In the genomic region with DNA sequence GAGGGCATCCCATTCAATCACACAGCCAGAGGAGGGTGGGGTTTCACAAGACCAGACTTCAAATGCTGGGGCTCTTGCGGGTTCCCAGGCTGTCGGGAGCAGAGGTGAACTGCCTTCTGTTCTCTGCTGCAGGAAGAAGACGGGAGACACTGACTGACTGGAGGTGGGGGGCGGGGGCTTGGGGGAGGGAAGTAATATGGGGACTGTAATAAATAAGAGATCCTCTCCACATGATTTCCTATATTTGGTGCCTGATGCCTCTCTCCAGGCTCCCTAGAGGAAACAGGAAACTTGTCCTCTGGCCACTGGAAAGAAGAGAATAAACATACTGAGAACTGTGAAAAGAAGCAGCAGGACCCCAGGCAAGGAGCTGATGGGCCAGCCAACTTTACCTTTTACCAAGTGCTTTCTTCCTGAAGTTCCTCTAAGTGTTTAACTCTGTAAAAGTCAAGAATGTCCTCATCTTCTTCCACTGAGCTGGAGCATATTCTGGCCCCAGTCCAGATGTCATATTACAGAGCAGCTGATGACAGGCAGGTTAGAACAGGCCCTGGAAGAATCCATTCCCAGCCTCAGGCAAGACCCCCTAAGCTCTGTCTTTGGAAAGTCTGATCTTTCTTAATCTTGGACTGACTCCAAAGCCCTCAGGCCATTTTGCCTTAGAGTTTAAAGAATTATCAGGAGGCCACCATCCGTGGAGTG, we compare ENCODE assay signal across 16 cellular contexts. TPM values are rescaled to one million over a fixed set of nuclear protein-coding genes. Genes with fewer than 3 reads are reported as not detected.
DNase-seq lines count a peak whose midpoint lies in the region; FAIRE-seq and TF ChIP-seq lines count a peak whose summit lies in the region.
"Had no signal": no experiment of that assay in that cellular context is flagged by ENCODE, and none has a peak within 500 bp of the region (broad histone marks: within the 10 kb centered on the region; RNA-seq: fewer than 3 reads in every experiment).

No MANE protein-coding gene starts in this region.

- TF ChIP-seq POLR2A in GM12892 (IDR thresholded peaks at IDR 0.05; ENCODE audit: low read depth, low read length), result no peak

- peaks cover 3% of the 10 kb centered on the region; the same call in 1 of the 2 replicates for H3K27me3 Mint-ChIP-seq in H9 (ENCODE audit: low read depth)

- H3K18ac ChIP-seq in H9 (ENCODE audit: insufficient read length, low read depth, low read length), result no peak overlapping the region

- no peak overlapping the region for H3T11ph ChIP-seq in H9 (ENCODE audit: low read length)

- H2AK5ac ChIP-seq in H9 (ENCODE audit: insufficient read length, low read length), result no peak overlapping the region

- H3K79me2 ChIP-seq in H9 (ENCODE audit: insufficient read depth, low read length), result no peaks in the 10 kb centered on the region

- no peak overlapping the region for H3K4ac ChIP-seq in H9 (ENCODE audit: low read depth, low read length)

- H2AFZ ChIP-seq in H9 (ENCODE audit: low read length), result no peak overlapping the region

- no peak overlapping the region for H2BK20ac ChIP-seq in H9 (ENCODE audit: low read depth, low read length, poor library complexity, severe bottlenecking)

- no peak overlapping the region for H2BK15ac ChIP-seq in H9 (ENCODE audit: low read depth, low read length)

- H2BK12ac ChIP-seq in H9 (ENCODE audit: insufficient read length, low read depth, low read length), result no peak overlapping the region

- H3K4me1 ChIP-seq in H9 (ENCODE audit: insufficient read depth, low read length), result no peaks in the 10 kb centered on the region; the same call in 1 of the 2 replicates

- no peak overlapping the region for H2BK120ac ChIP-seq in H9 (ENCODE audit: low read depth, low read length, poor library complexity, severe bottlenecking)

- H3K27ac ChIP-seq in H9 (ENCODE audit: insufficient read length, low read depth, low read length) (no peak overlapping the region), epithelial cell of prostate (no peak overlapping the region)
- H3K27ac ChIP-seq: tibial artery had no signal

- no peak overlapping the region for H3K4me2 ChIP-seq in H9 (ENCODE audit: insufficient read depth, insufficient read length, low read length)

- H3K79me1 ChIP-seq in H9 (ENCODE audit: insufficient read depth, low read depth, low read length, poor library complexity, severe bottlenecking), result no peaks in the 10 kb centered on the region

- WGBS in H9 (ENCODE audit: extremely low coverage, insufficient read length, low lambda C conversion rate), result no CpG with 5 or more reads among the region's 5 CpGs

- H2BK5ac ChIP-seq in H9 (ENCODE audit: insufficient read length, low read length), result no peak overlapping the region

- no peak for TF ChIP-seq CTCF in H9 (conservative IDR thresholded peaks at IDR 0.05)

- H4K20me1 ChIP-seq in H9 (ENCODE audit: control insufficient read depth, insufficient read depth, insufficient read length), result no peaks in the 10 kb centered on the region

- H3K23ac ChIP-seq in H9 (ENCODE audit: insufficient read length, low read depth, low read length), result no peak overlapping the region

- no peaks in the 10 kb centered on the region for H3K9me3 ChIP-seq in H9 (ENCODE audit: control insufficient read depth, low read depth, low read length)
- H3K9me3 ChIP-seq: tibial artery had no signal

- H3K4me3 Mint-ChIP-seq in H9, result no peak overlapping the region
- H3K4me3 Mint-ChIP-seq: activated CD4-positive, alpha-beta memory T cell treated with anti-CD3 and anti-CD28 coated beads for 36 hours; CD4-positive, alpha-beta memory T cell; central memory CD8-positive, alpha-beta T cell; naive thymus-derived CD4-positive, alpha-beta T cell had no signal

- FAIRE-seq in GM12892 (lab: Jason Lieb, UNC), result no peak
- FAIRE-seq in urothelium cell line (lab: Jason Lieb, UNC), result no peak
- FAIRE-seq: small intestine had no signal

- no peak overlapping the region for H3K27ac Mint-ChIP-seq in H9
- H3K27ac Mint-ChIP-seq: activated CD4-positive, alpha-beta memory T cell treated with anti-CD3 and anti-CD28 coated beads for 36 hours; CD4-positive, alpha-beta memory T cell; naive thymus-derived CD4-positive, alpha-beta T cell had no signal

- no peaks in the 10 kb centered on the region for H3K27me3 ChIP-seq in H9 (ENCODE audit: insufficient read depth, low read length)
- H3K27me3 ChIP-seq: tibial artery had no signal

- H3K14ac ChIP-seq in H9 (ENCODE audit: insufficient read depth, low read length), result no peak overlapping the region

- H3K4me1 Mint-ChIP-seq in H9, result peaks cover 13 to 22% of the 10 kb centered on the region in 2 experiments
- H3K4me1 Mint-ChIP-seq: CD4-positive, alpha-beta memory T cell; central memory CD8-positive, alpha-beta T cell had no signal

- H4K5ac ChIP-seq in H9 (ENCODE audit: insufficient read length, low read depth, low read length), result no peak overlapping the region

- no peak overlapping the region for H4K91ac ChIP-seq in H9 (ENCODE audit: insufficient read length, low read depth, low read length)

- H3K9ac ChIP-seq in H9 (ENCODE audit: extremely low read depth, insufficient read length, low read length), result no peak overlapping the region

- no peak overlapping the region for H3K56ac ChIP-seq in H9 (ENCODE audit: insufficient read length, low read depth, low read length)

- DNase-seq in H9, result peak; percentile 36
- peak; percentile 80 for DNase-seq in NCI-H2171 (lab: John Stamatoyannopoulos, UW)
- DNase-seq in epithelial cell of prostate (ENCODE audit: low read depth, low spot score), result peak; percentile 20
- peak; percentile 2 for DNase-seq in putamen (ENCODE audit: low spot score)
- DNase-seq in stimulated activated naive CD4-positive, alpha-beta T cell treated with Interleukin-2 at 50 U/mL for 16 hours (lab: John Stamatoyannopoulos, UW), result no peak
- DNase-seq in GM12892 (ENCODE audit: insufficient read length), result no peak
- DNase-seq in central memory CD4-positive, alpha-beta T cell, result no peak
- DNase-seq in urothelium cell line (ENCODE audit: low spot score), result no peak
- DNase-seq: activated CD4-positive, alpha-beta memory T cell treated with anti-CD3 and anti-CD28 coated beads for 36 hours; activated gamma-delta T cell treated with Interleukin-2 at 50 U/mL for 16 hours; CD4-positive, alpha-beta memory T cell; naive thymus-derived CD4-positive, alpha-beta T cell; small intestine; T-helper 2 cell; tibial artery had no signal

- no peaks in the 10 kb centered on the region; a peak in 1 of 5 replicates for H3K9me3 Mint-ChIP-seq in H9
- H3K9me3 Mint-ChIP-seq: activated CD4-positive, alpha-beta memory T cell treated with anti-CD3 and anti-CD28 coated beads for 36 hours; CD4-positive, alpha-beta memory T cell; central memory CD8-positive, alpha-beta T cell had no signal

- H3K36me3 Mint-ChIP-seq in H9 (ENCODE audit: insufficient read depth in 1 of 3, low read depth in 3 of 3), result no peaks in the 10 kb centered on the region
- H3K36me3 Mint-ChIP-seq: activated CD4-positive, alpha-beta memory T cell treated with anti-CD3 and anti-CD28 coated beads for 36 hours; CD4-positive, alpha-beta memory T cell; naive thymus-derived CD4-positive, alpha-beta T cell had no signal

- H4K8ac ChIP-seq in H9 (replicated peaks; ENCODE audit: insufficient read length, low read depth, low read length), result no peak overlapping the region

- H3K23me2 ChIP-seq in H9 (ENCODE audit: insufficient read length, low read depth, low read length, poor library complexity, severe bottlenecking), result no peaks in the 10 kb centered on the region

RNA-seq across cellular contexts. Expression of a gene that starts 33.2 kb away (rescaled TPM):
- not detected in 2 replicates for total RNA-seq in H9 (2021)
- not detected for polyA plus RNA-seq in GM12892 (2012; ENCODE audit: missing spikeins)
- total RNA-seq: activated CD4-positive, alpha-beta memory T cell treated with anti-CD3 and anti-CD28 coated beads for 36 hours; CD4-positive, alpha-beta memory T cell; naive thymus-derived CD4-positive, alpha-beta T cell had no signal
- polyA plus RNA-seq: CD4-positive, alpha-beta memory T cell; naive thymus-derived CD4-positive, alpha-beta T cell had no signal

Comparison
In these comparisons a context has a peak if more than half of its experiments do, and no peak if none do; other contexts are left out.
1. DNase-seq: peak in H9 (single experiment), NCI-H2171 (single experiment), epithelial cell of prostate (single experiment) and putamen (single experiment); none in stimulated activated naive CD4-positive, alpha-beta T cell treated with Interleukin-2 at 50 U/mL for 16 hours (single experiment), GM12892 (single experiment), central memory CD4-positive, alpha-beta T cell (single experiment) and urothelium cell line (single experiment).